ENCODE assay signal across 15 cellular contexts in genomic region chr9:89810434-89810833, GRCh38.
DNase-seq lines count a peak whose midpoint lies in the region; FAIRE-seq and TF ChIP-seq lines count a peak whose summit lies in the region.
"Had no signal": no experiment of that assay in that cellular context is flagged by ENCODE, and none has a peak within 500 bp of the region (broad histone marks: within the 10 kb centered on the region; RNA-seq: fewer than 3 reads in every experiment).

No MANE protein-coding gene starts in this region.

- peaks cover 2% of the 10 kb centered on the region for H3K27me3 ChIP-seq in bronchial epithelial cell (ENCODE audit: control insufficient read depth, insufficient read depth, low read length)

- no peak for FAIRE-seq in bronchial epithelial cell (lab: Jason Lieb, UNC)
- FAIRE-seq: endothelial cell of umbilical vein, G401.6, kidney had no signal

- H3K36me3 ChIP-seq in bronchial epithelial cell (ENCODE audit: control insufficient read depth, insufficient read depth, low read length), result no peaks in the 10 kb centered on the region

- POLR2A ChIA-PET in activated CD4-positive, alpha-beta memory T cell treated with anti-CD3 and anti-CD28 coated beads, Interleukin-2, amount 10 ng/mL, durations not matched to agents 7 days and 5 days (lab: Charles Lee), result no interaction called here

- no peak for TF ChIP-seq CTCF in bronchial epithelial cell (IDR thresholded peaks at IDR 0.05; ENCODE audit: insufficient read depth, low read length, severe bottlenecking)

- no peaks in the 10 kb centered on the region for H3K9me3 Mint-ChIP-seq in activated CD4-positive, alpha-beta memory T cell treated with anti-CD3 and anti-CD28 coated beads, Interleukin-2, amount 10 ng/mL, durations not matched to agents 7 days and 5 days
- H3K9me3 Mint-ChIP-seq: T-helper 1 cell treated with Interleukin-12 subunit alpha and Interleukin-12 subunit beta and Interleukin-4 antibody, amounts not matched to agents 30 μg/mL and 1 μg/mL, for 36 hours had no signal

- H3K27ac Mint-ChIP-seq in activated CD4-positive, alpha-beta memory T cell treated with anti-CD3 and anti-CD28 coated beads, Interleukin-2, amount 10 ng/mL, durations not matched to agents 7 days and 5 days, result no peak overlapping the region
- H3K27ac Mint-ChIP-seq: activated naive CD8-positive, alpha-beta T cell; T-helper 1 cell treated with Interleukin-12 subunit alpha and Interleukin-12 subunit beta and Interleukin-4 antibody, amounts not matched to agents 30 μg/mL and 1 μg/mL, for 36 hours had no signal

- DNase-seq in DMS 273 treated with DMSO at 0.1 percent for 48 hours (lab: John Stamatoyannopoulos, UW), result peak; percentile 88
- DNase-seq in NCI-H1694 treated with DMSO at 0.1 percent for 48 hours (lab: John Stamatoyannopoulos, UW), result peak; percentile 76
- DNase-seq in bronchial epithelial cell (ENCODE audit: low read depth), result peak; percentile 20
- DNase-seq in non-pigmented ciliary epithelial cell (ENCODE audit: low read depth), result peak; percentile 24
- no peak for DNase-seq in NCI-H2029 (lab: John Stamatoyannopoulos, UW)
- DNase-seq in cortex of kidney (lab: John Stamatoyannopoulos, UW), result no peak
- DNase-seq in activated CD4-positive, alpha-beta memory T cell treated with anti-CD3 and anti-CD28 coated beads, Interleukin-2, amount 10 ng/mL, durations not matched to agents 7 days and 5 days, result no peak
- DNase-seq: activated CD4-positive, CD25-positive, alpha-beta regulatory T cell treated with anti-CD3 and anti-CD28 coated beads, Interleukin-2, amount 50 U/mL, for 72 hours; cerebellar nuclear complex; kidney; stimulated activated CD4-positive, alpha-beta T cell treated with anti-CD3 and anti-CD28 coated beads, Interleukin-1b, Interleukin-23, amount 100 ng/mL, for 48 hours had no signal

- CTCF ChIA-PET in activated CD4-positive, alpha-beta memory T cell treated with anti-CD3 and anti-CD28 coated beads, Interleukin-2, amount 10 ng/mL, durations not matched to agents 7 days and 5 days (lab: Charles Lee), result interaction anchor here (0.9 kb wide), 1 partner anchor 213 kb away, joined by 4 read pairs; no protein-coding TSS in a partner anchor

- H3K4me1 Mint-ChIP-seq in activated CD4-positive, alpha-beta memory T cell treated with anti-CD3 and anti-CD28 coated beads, Interleukin-2, amount 10 ng/mL, durations not matched to agents 7 days and 5 days, result peaks cover 18% of the 10 kb centered on the region

- H3K27me3 Mint-ChIP-seq in activated CD4-positive, alpha-beta memory T cell treated with anti-CD3 and anti-CD28 coated beads, Interleukin-2, amount 10 ng/mL, durations not matched to agents 7 days and 5 days, result peaks cover 18% of the 10 kb centered on the region

- H3K36me3 Mint-ChIP-seq in activated CD4-positive, alpha-beta memory T cell treated with anti-CD3 and anti-CD28 coated beads, Interleukin-2, amount 10 ng/mL, durations not matched to agents 7 days and 5 days (ENCODE audit: low read depth), result no peaks in the 10 kb centered on the region
- H3K36me3 Mint-ChIP-seq: activated naive CD8-positive, alpha-beta T cell had no signal

- H3K4me3 ChIP-seq in bronchial epithelial cell (ENCODE audit: low read depth, low read length), result no peak overlapping the region

- no peak overlapping the region for H3K4me3 Mint-ChIP-seq in activated CD4-positive, alpha-beta memory T cell treated with anti-CD3 and anti-CD28 coated beads, Interleukin-2, amount 10 ng/mL, durations not matched to agents 7 days and 5 days
- H3K4me3 Mint-ChIP-seq: activated naive CD8-positive, alpha-beta T cell; T-helper 1 cell treated with Interleukin-12 subunit alpha and Interleukin-12 subunit beta and Interleukin-4 antibody, amounts not matched to agents 30 μg/mL and 1 μg/mL, for 36 hours had no signal

Comparison
In these comparisons a context has a peak if more than half of its experiments do, and no peak if none do; other contexts are left out.
1. DNase-seq: peak in DMS 273 treated with DMSO at 0.1 percent for 48 hours (single experiment), NCI-H1694 treated with DMSO at 0.1 percent for 48 hours (single experiment), bronchial epithelial cell (single experiment) and non-pigmented ciliary epithelial cell (single experiment); none in NCI-H2029 (single experiment), cortex of kidney (single experiment) and activated CD4-positive, alpha-beta memory T cell treated with anti-CD3 and anti-CD28 coated beads, Interleukin-2, amount 10 ng/mL, durations not matched to agents 7 days and 5 days (single experiment).